16 cellular contexts compared by ENCODE assay signal in the genomic region with DNA sequence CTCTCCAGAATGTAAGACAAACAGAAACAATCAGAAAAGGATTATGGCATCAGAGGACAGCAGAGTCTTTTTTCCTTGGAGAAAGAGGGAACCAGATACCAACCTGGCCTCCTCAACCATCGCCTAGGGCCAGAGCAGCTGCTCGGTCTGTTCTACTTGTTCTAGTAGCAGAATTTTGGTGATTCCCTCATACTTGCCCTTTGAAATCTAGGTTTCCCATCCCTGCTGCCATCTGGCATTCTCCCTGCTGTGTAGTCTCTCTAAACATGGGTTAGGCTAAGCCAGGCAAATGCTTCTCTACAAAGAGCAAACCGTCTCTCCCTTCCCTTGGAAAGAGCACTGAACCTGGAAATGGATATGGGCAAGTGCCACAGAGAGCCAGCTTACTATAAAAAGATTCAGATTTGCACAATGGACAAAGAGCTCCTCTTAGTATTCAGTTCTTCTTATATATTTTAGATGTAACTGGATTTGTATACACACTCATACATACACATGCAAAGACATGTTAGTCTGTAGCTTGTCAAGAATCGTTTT.
DNase-seq lines count a peak whose midpoint lies in the region; ATAC-seq, FAIRE-seq and TF ChIP-seq lines count a peak whose summit lies in the region.
"Had no signal": no experiment of that assay in that cellular context is flagged by ENCODE, and none has a peak within 500 bp of the region (broad histone marks: within the 10 kb centered on the region; RNA-seq: fewer than 3 reads in every experiment).

No MANE protein-coding gene starts in this region.

- TF ChIP-seq CTCF in GM23338 (conservative IDR thresholded peaks at IDR 0.05; ENCODE audit: low read depth in 2 of 2) (no peak), D721Med (IDR thresholded peaks at IDR 0.05; ENCODE audit: insufficient read depth, missing control alignments) (no peak)

- no peaks in the 10 kb centered on the region; the same call in 2 of the 3 replicates for H3K4me1 Mint-ChIP-seq in GM23338
- H3K4me1 Mint-ChIP-seq: CD14-positive monocyte; CD4-positive, alpha-beta memory T cell; H9 had no signal

- no peak for ATAC-seq in GM23338
- ATAC-seq: A549 had no signal

- no peak overlapping the region for H2AFZ ChIP-seq in GM23338

- H3F3A ChIP-seq in GM23338 (replicated peaks; ENCODE audit: low read depth) = no peaks in the 10 kb centered on the region

- H3K9me2 ChIP-seq in GM23338 (ENCODE audit: insufficient read depth) = peaks cover 3% of the 10 kb centered on the region; the same call in 1 of the 2 replicates

- no peaks in the 10 kb centered on the region for H3K27me3 ChIP-seq in GM23338 (ENCODE audit: insufficient read depth)
- H3K27me3 ChIP-seq: BLaER1 had no signal

- no peaks in the 10 kb centered on the region for H3K36me3 Mint-ChIP-seq in GM23338 (ENCODE audit: low read depth)
- H3K36me3 Mint-ChIP-seq: CD14-positive monocyte; CD4-positive, alpha-beta memory T cell had no signal

- H3K27ac Mint-ChIP-seq in GM23338 = no peak overlapping the region
- H3K27ac Mint-ChIP-seq: CD14-positive monocyte; CD4-positive, alpha-beta memory T cell had no signal

- H3K9me3 Mint-ChIP-seq in GM23338 = no peaks in the 10 kb centered on the region
- H3K9me3 Mint-ChIP-seq: H9 had no signal

- no peaks in the 10 kb centered on the region for H3K36me3 ChIP-seq in GM23338 (ENCODE audit: insufficient read depth)
- H3K36me3 ChIP-seq: BLaER1 had no signal

- no peaks in the 10 kb centered on the region for H3K79me2 ChIP-seq in GM23338 (replicated peaks; ENCODE audit: insufficient read depth)

- peaks cover 8% of the 10 kb centered on the region for H3K27me3 Mint-ChIP-seq in GM23338 (ENCODE audit: insufficient read depth, low read depth, poor library complexity)
- H3K27me3 Mint-ChIP-seq: CD4-positive, alpha-beta memory T cell had no signal

- no peak overlapping the region for H3K27ac ChIP-seq in GM23338 (ENCODE audit: low read depth)
- H3K27ac ChIP-seq: 22Rv1, A549, BLaER1 had no signal

- no peak overlapping the region for H3K4me2 ChIP-seq in GM23338
- H3K4me2 ChIP-seq: A549, BLaER1 had no signal

- peak; percentile 65 for DNase-seq in NCI-H2171 treated with DMSO at 0.1 percent for 48 hours (lab: John Stamatoyannopoulos, UW)
- DNase-seq in NCI-H2171 (lab: John Stamatoyannopoulos, UW) = no peak
- DNase-seq in cerebellar cortex (ENCODE audit: low spot score) = peak; percentile 5
- DNase-seq in pons (ENCODE audit: low spot score) = peak; percentile 12
- DNase-seq in stimulated activated CD4-positive, alpha-beta T cell treated with anti-CD3 and anti-CD28 coated beads, Interleukin-4, amount 100 ng/mL, for 4 hours = no peak
- DNase-seq in GM23338 (ENCODE audit: low spot score) = no peak
- no peak for DNase-seq in D721Med (ENCODE audit: insufficient read length, low spot score)
- DNase-seq: AML-193; CD4-positive, alpha-beta memory T cell; GDM1; H9 had no signal

- no peak overlapping the region for H3K4me3 ChIP-seq in GM23338
- H3K4me3 ChIP-seq: A549, BLaER1 had no signal

- FAIRE-seq in D721Med (lab: Jason Lieb, UNC) = no peak
- FAIRE-seq: A549, H1 had no signal

- H4K20me1 ChIP-seq in GM23338 (replicated peaks; ENCODE audit: insufficient read depth) = no peaks in the 10 kb centered on the region
- H4K20me1 ChIP-seq: BLaER1 had no signal

- H3K4me1 ChIP-seq in GM23338 (ENCODE audit: insufficient read depth) = no peaks in the 10 kb centered on the region
- H3K4me1 ChIP-seq: BLaER1 had no signal

- H3K4me3 Mint-ChIP-seq in GM23338 = no peak overlapping the region
- H3K4me3 Mint-ChIP-seq: CD14-positive monocyte, H9 had no signal

TF ChIP-seq in GM23338, 12 proteins besides CTCF, POLR2A, EP300 and RAD21 (continues in another document):
- TF ChIP-seq JUNB (IDR thresholded peaks at IDR 0.05; ENCODE audit: unreplicated experiment) (no peak), EZH2phosphoT487 (IDR thresholded peaks at IDR 0.05; ENCODE audit: unreplicated experiment) (no peak), ZNF331 (CRISPR knock-in tag; IDR thresholded peaks at IDR 0.05; ENCODE audit: low read depth) (no peak), STAT1 (IDR thresholded peaks at IDR 0.05; ENCODE audit: unreplicated experiment) (no peak), EZH2 (IDR thresholded peaks at IDR 0.05; ENCODE audit: low read depth, unreplicated experiment) (no peak), POLR2AphosphoS5 (IDR thresholded peaks at IDR 0.05; ENCODE audit: low read depth) (no peak), CREB1 (CRISPR knock-in tag; IDR thresholded peaks at IDR 0.05; ENCODE audit: low read depth) (no peak), ZNF114 (CRISPR knock-in tag; IDR thresholded peaks at IDR 0.05) (no peak)
- TF ChIP-seq, protein P1, sequence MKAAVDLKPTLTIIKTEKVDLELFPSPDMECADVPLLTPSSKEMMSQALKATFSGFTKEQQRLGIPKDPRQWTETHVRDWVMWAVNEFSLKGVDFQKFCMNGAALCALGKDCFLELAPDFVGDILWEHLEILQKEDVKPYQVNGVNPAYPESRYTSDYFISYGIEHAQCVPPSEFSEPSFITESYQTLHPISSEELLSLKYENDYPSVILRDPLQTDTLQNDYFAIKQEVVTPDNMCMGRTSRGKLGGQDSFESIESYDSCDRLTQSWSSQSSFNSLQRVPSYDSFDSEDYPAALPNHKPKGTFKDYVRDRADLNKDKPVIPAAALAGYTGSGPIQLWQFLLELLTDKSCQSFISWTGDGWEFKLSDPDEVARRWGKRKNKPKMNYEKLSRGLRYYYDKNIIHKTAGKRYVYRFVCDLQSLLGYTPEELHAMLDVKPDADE (IDR thresholded peaks at IDR 0.05) = no peak
- TF ChIP-seq, protein P2, sequence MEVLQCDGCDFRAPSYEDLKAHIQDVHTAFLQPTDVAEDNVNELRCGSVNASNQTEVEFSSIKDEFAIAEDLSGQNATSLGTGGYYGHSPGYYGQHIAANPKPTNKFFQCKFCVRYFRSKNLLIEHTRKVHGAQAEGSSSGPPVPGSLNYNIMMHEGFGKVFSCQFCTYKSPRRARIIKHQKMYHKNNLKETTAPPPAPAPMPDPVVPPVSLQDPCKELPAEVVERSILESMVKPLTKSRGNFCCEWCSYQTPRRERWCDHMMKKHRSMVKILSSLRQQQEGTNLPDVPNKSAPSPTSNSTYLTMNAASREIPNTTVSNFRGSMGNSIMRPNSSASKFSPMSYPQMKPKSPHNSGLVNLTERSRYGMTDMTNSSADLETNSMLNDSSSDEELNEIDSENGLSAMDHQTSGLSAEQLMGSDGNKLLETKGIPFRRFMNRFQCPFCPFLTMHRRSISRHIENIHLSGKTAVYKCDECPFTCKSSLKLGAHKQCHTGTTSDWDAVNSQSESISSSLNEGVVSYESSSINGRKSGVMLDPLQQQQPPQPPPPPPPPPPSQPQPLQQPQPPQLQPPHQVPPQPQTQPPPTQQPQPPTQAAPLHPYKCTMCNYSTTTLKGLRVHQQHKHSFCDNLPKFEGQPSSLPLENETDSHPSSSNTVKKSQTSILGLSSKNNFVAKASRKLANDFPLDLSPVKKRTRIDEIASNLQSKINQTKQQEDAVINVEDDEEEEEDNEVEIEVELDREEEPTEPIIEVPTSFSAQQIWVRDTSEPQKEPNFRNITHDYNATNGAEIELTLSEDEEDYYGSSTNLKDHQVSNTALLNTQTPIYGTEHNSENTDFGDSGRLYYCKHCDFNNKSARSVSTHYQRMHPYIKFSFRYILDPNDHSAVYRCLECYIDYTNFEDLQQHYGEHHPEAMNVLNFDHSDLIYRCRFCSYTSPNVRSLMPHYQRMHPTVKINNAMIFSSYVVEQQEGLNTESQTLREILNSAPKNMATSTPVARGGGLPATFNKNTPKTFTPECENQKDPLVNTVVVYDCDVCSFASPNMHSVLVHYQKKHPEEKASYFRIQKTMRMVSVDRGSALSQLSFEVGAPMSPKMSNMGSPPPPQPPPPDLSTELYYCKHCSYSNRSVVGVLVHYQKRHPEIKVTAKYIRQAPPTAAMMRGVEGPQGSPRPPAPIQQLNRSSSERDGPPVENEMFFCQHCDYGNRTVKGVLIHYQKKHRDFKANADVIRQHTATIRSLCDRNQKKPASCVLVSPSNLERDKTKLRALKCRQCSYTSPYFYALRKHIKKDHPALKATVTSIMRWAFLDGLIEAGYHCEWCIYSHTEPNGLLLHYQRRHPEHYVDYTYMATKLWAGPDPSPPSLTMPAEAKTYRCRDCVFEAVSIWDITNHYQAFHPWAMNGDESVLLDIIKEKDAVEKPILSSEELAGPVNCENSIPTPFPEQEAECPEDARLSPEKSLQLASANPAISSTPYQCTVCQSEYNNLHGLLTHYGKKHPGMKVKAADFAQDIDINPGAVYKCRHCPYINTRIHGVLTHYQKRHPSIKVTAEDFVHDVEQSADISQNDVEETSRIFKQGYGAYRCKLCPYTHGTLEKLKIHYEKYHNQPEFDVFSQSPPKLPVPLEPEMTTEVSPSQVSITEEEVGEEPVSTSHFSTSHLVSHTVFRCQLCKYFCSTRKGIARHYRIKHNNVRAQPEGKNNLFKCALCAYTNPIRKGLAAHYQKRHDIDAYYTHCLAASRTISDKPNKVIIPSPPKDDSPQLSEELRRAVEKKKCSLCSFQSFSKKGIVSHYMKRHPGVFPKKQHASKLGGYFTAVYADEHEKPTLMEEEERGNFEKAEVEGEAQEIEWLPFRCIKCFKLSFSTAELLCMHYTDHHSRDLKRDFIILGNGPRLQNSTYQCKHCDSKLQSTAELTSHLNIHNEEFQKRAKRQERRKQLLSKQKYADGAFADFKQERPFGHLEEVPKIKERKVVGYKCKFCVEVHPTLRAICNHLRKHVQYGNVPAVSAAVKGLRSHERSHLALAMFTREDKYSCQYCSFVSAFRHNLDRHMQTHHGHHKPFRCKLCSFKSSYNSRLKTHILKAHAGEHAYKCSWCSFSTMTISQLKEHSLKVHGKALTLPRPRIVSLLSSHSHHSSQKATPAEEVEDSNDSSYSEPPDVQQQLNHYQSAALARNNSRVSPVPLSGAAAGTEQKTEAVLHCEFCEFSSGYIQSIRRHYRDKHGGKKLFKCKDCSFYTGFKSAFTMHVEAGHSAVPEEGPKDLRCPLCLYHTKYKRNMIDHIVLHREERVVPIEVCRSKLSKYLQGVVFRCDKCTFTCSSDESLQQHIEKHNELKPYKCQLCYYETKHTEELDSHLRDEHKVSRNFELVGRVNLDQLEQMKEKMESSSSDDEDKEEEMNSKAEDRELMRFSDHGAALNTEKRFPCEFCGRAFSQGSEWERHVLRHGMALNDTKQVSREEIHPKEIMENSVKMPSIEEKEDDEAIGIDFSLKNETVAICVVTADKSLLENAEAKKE (CRISPR knock-in tag; IDR thresholded peaks at IDR 0.05) = no peak

Comparison
In these comparisons a context has a peak if more than half of its experiments do, and no peak if none do; other contexts are left out.
1. DNase-seq: peak in NCI-H2171 treated with DMSO at 0.1 percent for 48 hours (single experiment), cerebellar cortex (single experiment) and pons (single experiment); none in NCI-H2171 (single experiment), stimulated activated CD4-positive, alpha-beta T cell treated with anti-CD3 and anti-CD28 coated beads, Interleukin-4, amount 100 ng/mL, for 4 hours (0 of 2), GM23338 (single experiment) and D721Med (single experiment).